In genomic region chr5:150412319-150413175, GRCh38 we compare ENCODE assay signal across 8 cellular contexts. TPM values are rescaled to one million over a fixed set of nuclear protein-coding genes. Genes with fewer than 3 reads are reported as not detected.
DNase-seq lines count a peak whose midpoint lies in the region; ATAC-seq and TF ChIP-seq lines count a peak whose summit lies in the region.

CD74 (minus strand) TSS chr5:150412910; CDS start chr5:150412749, 161 bp downstream.

- H3K9ac ChIP-seq in trophoblast cell (ENCODE audit: low read length): no peak within 1 kb of the TSS

- H3K4me1 ChIP-seq in RWPE2 (ENCODE audit: insufficient read depth, poor library complexity, severe bottlenecking) (no peaks in the 10 kb centered on the region), trophoblast cell (ENCODE audit: control insufficient read depth in 1 of 2, insufficient read depth in 2 of 2, low read length in 2 of 2) (peaks cover 7 to 11% of the 10 kb centered on the region in 2 experiments), tibial artery (peaks cover 0 to 19% (median 11%) of the 10 kb centered on the region in 4 donors)

- H2BK12ac ChIP-seq in trophoblast cell (ENCODE audit: low read length): peak within 1 kb of the TSS; percentile 12

- H4K12ac ChIP-seq in trophoblast cell (ENCODE audit: low read depth, low read length): peak within 1 kb of the TSS; percentile 17

- ATAC-seq in GM18520 (IDR thresholded peaks at IDR 0.05; ENCODE audit: unreplicated experiment): peak; percentile 64
- peak; percentile 64 for ATAC-seq in HG03039 (IDR thresholded peaks at IDR 0.05; ENCODE audit: unreplicated experiment)
- peak; percentile 56 for ATAC-seq in RWPE2 (ENCODE audit: low read depth)

- no peak within 1 kb of the TSS for H3K18ac ChIP-seq in trophoblast cell (ENCODE audit: low read length)

- no peak within 1 kb of the TSS for H2BK5ac ChIP-seq in trophoblast cell (ENCODE audit: low read depth, low read length, poor library complexity)

- H3K79me1 ChIP-seq in trophoblast cell (ENCODE audit: low read length): peaks cover 3% of the 10 kb centered on the region

- H3K27ac ChIP-seq in RWPE2 (ENCODE audit: poor library complexity, severe bottlenecking) (no peak within 1 kb of the TSS), trophoblast cell (ENCODE audit: low read depth, low read length) (peak within 1 kb of the TSS; percentile 2), tibial artery (peak within 1 kb of the TSS; percentile 63 to 65)

- TF ChIP-seq CTCF in RWPE2 (IDR thresholded peaks at IDR 0.05; ENCODE audit: poor library complexity, severe bottlenecking) (no peak), tibial artery (IDR thresholded peaks at IDR 0.05) (no peak)

- no peaks in the 10 kb centered on the region for H3K79me2 ChIP-seq in trophoblast cell (ENCODE audit: control insufficient read depth, insufficient read depth, low read length, poor library complexity)

- H2AK5ac ChIP-seq in trophoblast cell (ENCODE audit: low read length): peak within 1 kb of the TSS; percentile 2

- no peak within 1 kb of the TSS for H3K4ac ChIP-seq in trophoblast cell (ENCODE audit: low read depth, low read length)

- intact Hi-C loops in head of caudate nucleus (cut with DNase I): no loop called here
- intact Hi-C loops in tibial artery (cut with DNase I; ENCODE audit: low total_unique reads): no loop called here

- no peak within 1 kb of the TSS for H3K14ac ChIP-seq in trophoblast cell (ENCODE audit: low read length)

- H2AFZ ChIP-seq in trophoblast cell (ENCODE audit: insufficient read depth, low read length, poor library complexity): peak within 1 kb of the TSS; percentile 23

- H2BK120ac ChIP-seq in trophoblast cell (ENCODE audit: insufficient read depth, low read length, poor library complexity): peak within 1 kb of the TSS; percentile 30

- WGBS in trophoblast cell (ENCODE audit: extremely low coverage, insufficient coverage, insufficient read length): no CpG with 5 or more reads among the region's 20 CpGs

- H3K23ac ChIP-seq in trophoblast cell (ENCODE audit: low read length): no peak within 1 kb of the TSS

- no peaks in the 10 kb centered on the region for H3K9me3 ChIP-seq in RWPE2 (ENCODE audit: severe bottlenecking)
- no peaks in the 10 kb centered on the region for H3K9me3 ChIP-seq in trophoblast cell (ENCODE audit: insufficient read depth, low read depth, low read length)
- no peaks in the 10 kb centered on the region for H3K9me3 ChIP-seq in tibial artery

- DNase-seq in RWPE2 (ENCODE audit: low spot score): no peak
- DNase-seq in activated gamma-delta T cell treated with Interleukin-2 at 50 U/mL for 16 hours: peak; percentile 91
- DNase-seq in head of caudate nucleus: peak; percentile 37 to 88 (median 74)
- DNase-seq in trophoblast cell: peak; percentile 42 to 50
- peak; percentile 79 to 85 for DNase-seq in tibial artery
- DNase-seq in amniotic stem cell (lab: John Stamatoyannopoulos, UW): no peak

- no peak within 1 kb of the TSS for H4K91ac ChIP-seq in trophoblast cell (ENCODE audit: low read depth, low read length)

- no peaks in the 10 kb centered on the region for H3K27me3 ChIP-seq in RWPE2 (ENCODE audit: insufficient read depth, poor library complexity, severe bottlenecking)
- no peaks in the 10 kb centered on the region for H3K27me3 ChIP-seq in trophoblast cell (ENCODE audit: insufficient read depth, low read length)
- no peaks in the 10 kb centered on the region for H3K27me3 ChIP-seq in tibial artery

- H3K4me3 ChIP-seq in RWPE2 (ENCODE audit: severe bottlenecking) (peak within 1 kb of the TSS; percentile 3), trophoblast cell (ENCODE audit: low read depth, low read length) (no peak within 1 kb of the TSS), tibial artery (peak within 1 kb of the TSS; percentile 45 to 46)

- no peak within 1 kb of the TSS for H4K8ac ChIP-seq in trophoblast cell (ENCODE audit: low read depth, low read length)

- peak within 1 kb of the TSS; percentile 57 for H3K4me2 ChIP-seq in trophoblast cell (ENCODE audit: low read length)

- H3K36me3 ChIP-seq in RWPE2 (ENCODE audit: low read depth) (no peaks in the 10 kb centered on the region), trophoblast cell (ENCODE audit: control insufficient read depth in 1 of 2, insufficient read depth in 2 of 2, low read length in 2 of 2) (no peaks in the 10 kb centered on the region), tibial artery (no peaks in the 10 kb centered on the region)

RNA-seq across cellular contexts. Expression of gene CD74, which starts in this region (rescaled TPM):
- 50.4 and 50.6 TPM in 2 replicates for polyA plus RNA-seq in trophoblast cell (2013)

Comparison
In these comparisons a context has a peak if more than half of its experiments do, and no peak if none do; other contexts are left out.
1. DNase-seq: peak in activated gamma-delta T cell treated with Interleukin-2 at 50 U/mL for 16 hours (single experiment), head of caudate nucleus (42 of 42), trophoblast cell (2 of 2) and tibial artery (2 of 2); none in RWPE2 (single experiment) and amniotic stem cell (single experiment).
2. Peak in every context shown above with its lines, with median percentiles within 50 percentile points of each other: ATAC-seq.